ENCODE assay signal across 15 cellular contexts in genomic region chr1:89904219-89904980, GRCh38.
A peak's percentile ranks its signal among the peaks of the same experiment; 100 is the strongest.
DNase-seq lines count a peak whose midpoint lies in the region; ATAC-seq and TF ChIP-seq lines count a peak whose summit lies in the region.
"Had no signal": no experiment of that assay in that cellular context is flagged by ENCODE, and none has a peak within 500 bp of the region (broad histone marks: within the 10 kb centered on the region; RNA-seq: fewer than 3 reads in every experiment).

No MANE protein-coding gene starts in this region.

- peaks cover 88% of the 10 kb centered on the region for H3K4me1 Mint-ChIP-seq in endothelial cell (ENCODE audit: unreplicated experiment)
- H3K4me1 Mint-ChIP-seq in activated T-helper 17 cell treated with anti-CD3 and anti-CD28 coated beads, Interleukin-2, amount 50 U/mL, for 72 hours: peaks cover 19% of the 10 kb centered on the region

- H2AFZ ChIP-seq in GM23248 (no peak overlapping the region), osteoblast (ENCODE audit: low read length) (peak overlapping the region; percentile 12)

- no peak overlapping the region for H3K4me3 ChIP-seq in GM23248
- H3K4me3 ChIP-seq in osteoblast (ENCODE audit: insufficient read depth, low read length): no peak overlapping the region
- H3K4me3 ChIP-seq in ovary: no peak overlapping the region
- H3K4me3 ChIP-seq: sigmoid colon, SK-N-MC, suprapubic skin had no signal

- no peak overlapping the region for H3K27ac ChIP-seq in GM23248
- peak overlapping the region; percentile 51 for H3K27ac ChIP-seq in osteoblast (ENCODE audit: low read depth, low read length)
- H3K27ac ChIP-seq in ovary: no peak overlapping the region
- H3K27ac ChIP-seq: sigmoid colon, SK-N-MC, suprapubic skin had no signal

- H3K27me3 Mint-ChIP-seq in endothelial cell (ENCODE audit: unreplicated experiment): no peaks in the 10 kb centered on the region
- H3K27me3 Mint-ChIP-seq in activated T-helper 17 cell treated with anti-CD3 and anti-CD28 coated beads, Interleukin-2, amount 50 U/mL, for 72 hours: no peaks in the 10 kb centered on the region
- H3K27me3 Mint-ChIP-seq: activated CD4-positive, alpha-beta T cell treated with anti-CD3 and anti-CD28 coated beads for 36 hours had no signal

- no peak for DNase-seq in GM23248
- DNase-seq in OCI-M1 (lab: John Stamatoyannopoulos, UW): peak; percentile 79
- peak; percentile 16 for DNase-seq in endothelial cell (ENCODE audit: low spot score)
- no peak for DNase-seq in osteoblast (ENCODE audit: insufficient read length, low spot score, missing footprints)
- DNase-seq in ovary: no peak
- DNase-seq: activated CD4-positive, alpha-beta T cell treated with anti-CD3 and anti-CD28 coated beads for 36 hours; activated T-cell treated with anti-CD3 and anti-CD28 coated beads, Interleukin-2, amount 50 U/mL, for 72 hours; NCI-H1436 treated with DMSO at 0.1 percent for 48 hours; NCI-H510A treated with DMSO at 0.1 percent for 48 hours; sigmoid colon had no signal

- TF ChIP-seq EP300 in ovary (IDR thresholded peaks at IDR 0.05): no peak

- H3K36me3 ChIP-seq in GM23248 (ENCODE audit: low read depth): no peaks in the 10 kb centered on the region
- H3K36me3 ChIP-seq in osteoblast (ENCODE audit: insufficient read depth, low read length): no peaks in the 10 kb centered on the region
- no peaks in the 10 kb centered on the region for H3K36me3 ChIP-seq in ovary
- H3K36me3 ChIP-seq: sigmoid colon, suprapubic skin had no signal

- 81 to 84% methylated on average over 6 of the region's 6 CpGs for WGBS in GM23248 (ENCODE audit: low coverage in 1 of 2, low lambda C conversion rate in 2 of 2, missing lambda C conversion rate in 2 of 2), 2 experiments
- WGBS in ovary, 3 donors: 59 to 70% (median 66%) methylated on average over 6 of the region's 6 CpGs

- H3K27me3 ChIP-seq in GM23248 (replicated peaks; ENCODE audit: insufficient read depth): no peaks in the 10 kb centered on the region
- H3K27me3 ChIP-seq in osteoblast (ENCODE audit: insufficient read depth, low read length): no peaks in the 10 kb centered on the region
- H3K27me3 ChIP-seq in ovary: no peaks in the 10 kb centered on the region
- H3K27me3 ChIP-seq: sigmoid colon, suprapubic skin had no signal

- no peak for TF ChIP-seq POLR2A in ovary (IDR thresholded peaks at IDR 0.05)

- H3K4me1 ChIP-seq in GM23248 (ENCODE audit: insufficient read depth) (peaks cover 63% of the 10 kb centered on the region), osteoblast (ENCODE audit: insufficient read depth, low read length) (peaks cover 72% of the 10 kb centered on the region), ovary (ENCODE audit: insufficient read depth) (peaks cover 6% of the 10 kb centered on the region)

- in situ Hi-C loops in GM23248 (cut with MboI): no loop called here

- ATAC-seq in activated T-helper 17 cell treated with anti-CD3 and anti-CD28 coated beads, Interleukin-2, amount 50 U/mL, for 72 hours (replicated peaks): no peak
- ATAC-seq in HG03378 (IDR thresholded peaks at IDR 0.05; ENCODE audit: unreplicated experiment): no peak
- no peak for ATAC-seq in GM19324 (IDR thresholded peaks at IDR 0.05; ENCODE audit: low FRiP score, unreplicated experiment)
- ATAC-seq: activated CD4-positive, alpha-beta T cell treated with anti-CD3 and anti-CD28 coated beads for 36 hours; activated T-cell treated with anti-CD3 and anti-CD28 coated beads, Interleukin-2, amount 50 U/mL, for 72 hours had no signal

- peaks cover 6% of the 10 kb centered on the region for H3K36me3 Mint-ChIP-seq in endothelial cell (ENCODE audit: low read depth, unreplicated experiment)
- H3K36me3 Mint-ChIP-seq in activated T-helper 17 cell treated with anti-CD3 and anti-CD28 coated beads, Interleukin-2, amount 50 U/mL, for 72 hours (ENCODE audit: low read depth): peaks cover 19% of the 10 kb centered on the region

- no peak overlapping the region for H3K9ac ChIP-seq in GM23248

- no peaks in the 10 kb centered on the region for H3K9me3 ChIP-seq in GM23248 (ENCODE audit: low read depth)
- no peaks in the 10 kb centered on the region for H3K9me3 ChIP-seq in osteoblast (ENCODE audit: low read depth, low read length)
- no peaks in the 10 kb centered on the region for H3K9me3 ChIP-seq in ovary
- H3K9me3 ChIP-seq: sigmoid colon, suprapubic skin had no signal

- H3K4me3 Mint-ChIP-seq in endothelial cell (ENCODE audit: unreplicated experiment): no peak overlapping the region
- H3K4me3 Mint-ChIP-seq in activated T-helper 17 cell treated with anti-CD3 and anti-CD28 coated beads, Interleukin-2, amount 50 U/mL, for 72 hours: no peak overlapping the region
- H3K4me3 Mint-ChIP-seq: activated CD4-positive, alpha-beta T cell treated with anti-CD3 and anti-CD28 coated beads for 36 hours; activated T-cell treated with anti-CD3 and anti-CD28 coated beads, Interleukin-2, amount 50 U/mL, for 72 hours had no signal

- intact Hi-C loops in ovary (cut with DNase I): no loop called here

- peaks cover 8% of the 10 kb centered on the region; the same call in 1 of the 2 replicates for H3K79me2 ChIP-seq in GM23248 (ENCODE audit: insufficient read depth)
- H3K79me2 ChIP-seq in osteoblast (ENCODE audit: insufficient read depth, low read length): peaks cover 7% of the 10 kb centered on the region

- TF ChIP-seq CTCF in endothelial cell (IDR thresholded peaks at IDR 0.05; ENCODE audit: unreplicated experiment): no peak
- no peak for TF ChIP-seq CTCF in osteoblast (IDR thresholded peaks at IDR 0.05; ENCODE audit: extremely low read depth, low read depth, low read length)
- TF ChIP-seq CTCF in ovary (IDR thresholded peaks at IDR 0.05): no peak

- peak overlapping the region; percentile 93 for H3K27ac Mint-ChIP-seq in endothelial cell (ENCODE audit: unreplicated experiment)
- no peak overlapping the region for H3K27ac Mint-ChIP-seq in activated T-helper 17 cell treated with anti-CD3 and anti-CD28 coated beads, Interleukin-2, amount 50 U/mL, for 72 hours

- H3K4me2 ChIP-seq in GM23248 (ENCODE audit: unreplicated experiment) (peak overlapping the region; percentile 3), osteoblast (ENCODE audit: insufficient read depth, low read length) (peak overlapping the region; percentile 7)

- no peaks in the 10 kb centered on the region for H3K9me3 Mint-ChIP-seq in endothelial cell (ENCODE audit: unreplicated experiment)
- H3K9me3 Mint-ChIP-seq in activated T-helper 17 cell treated with anti-CD3 and anti-CD28 coated beads, Interleukin-2, amount 50 U/mL, for 72 hours: no peaks in the 10 kb centered on the region
- H3K9me3 Mint-ChIP-seq: activated T-cell treated with anti-CD3 and anti-CD28 coated beads, Interleukin-2, amount 50 U/mL, for 72 hours had no signal

- H3F3A ChIP-seq in GM23248 (ENCODE audit: insufficient read depth): peaks cover 48% of the 10 kb centered on the region

- H3K9me2 ChIP-seq in GM23248 (ENCODE audit: insufficient read depth): no peaks in the 10 kb centered on the region

- H4K20me1 ChIP-seq in GM23248 (ENCODE audit: insufficient read depth) (no peaks in the 10 kb centered on the region), osteoblast (ENCODE audit: insufficient read depth, low read length) (no peaks in the 10 kb centered on the region)

Comparison
In these comparisons a context has a peak if more than half of its experiments do, and no peak if none do; other contexts are left out.
1. DNase-seq: peak in OCI-M1 (single experiment) and endothelial cell (single experiment); none in GM23248 (single experiment), osteoblast (single experiment) and ovary (0 of 5).